28 cellular contexts compared by ENCODE assay signal in genomic region chr2:217291259-217291658, GRCh38.
A peak's percentile ranks its signal among the peaks of the same experiment; 100 is the strongest.
DNase-seq lines count a peak whose midpoint lies in the region; ATAC-seq, FAIRE-seq and TF ChIP-seq lines count a peak whose summit lies in the region.
"Had no signal": no experiment of that assay in that cellular context is flagged by ENCODE, and none has a peak within 500 bp of the region (broad histone marks: within the 10 kb centered on the region; RNA-seq: fewer than 3 reads in every experiment).

No MANE protein-coding gene starts in this region.

- 93% methylated on average over 3 of the region's 5 CpGs for WGBS in mammary epithelial cell (ENCODE audit: low coverage, missing lambda C conversion rate)

- TF ChIP-seq POLR2A in breast epithelium (IDR thresholded peaks at IDR 0.05): no peak

- H3K4me2 ChIP-seq in mammary epithelial cell (ENCODE audit: insufficient read depth, low read depth, low read length): no peak overlapping the region

- H3K4me1 ChIP-seq in mammary epithelial cell (ENCODE audit: insufficient read depth, low read length) (peaks cover 11% of the 10 kb centered on the region), breast epithelium (no peaks in the 10 kb centered on the region), tibial artery (no peaks in the 10 kb centered on the region)
- H3K4me1 ChIP-seq: colonic mucosa, gastrocnemius medialis had no signal

- no peak for FAIRE-seq in RCC 7860 (lab: Jason Lieb, UNC)
- FAIRE-seq: GM12891 had no signal

- BruUV-seq in mammary epithelial cell (replicated peaks; lab: Mats Ljungman, UMichigan): no TSS peak

- no peaks in the 10 kb centered on the region for H3K9me3 ChIP-seq in mammary epithelial cell (replicated peaks; ENCODE audit: insufficient read depth, low read length)
- peaks cover under 1% of the 10 kb centered on the region in 2 donors for H3K9me3 ChIP-seq in breast epithelium
- H3K9me3 ChIP-seq in tibial artery: no peaks in the 10 kb centered on the region
- H3K9me3 ChIP-seq: colonic mucosa, esophagus squamous epithelium, gastrocnemius medialis had no signal

- H3K4me3 ChIP-seq in mammary epithelial cell (replicated peaks in 1 of 3; ENCODE audit: insufficient read depth in 1 of 3, low read depth in 2 of 3, low read length in 3 of 3) (no peak overlapping the region), breast epithelium (no peak overlapping the region), tibial artery (no peak overlapping the region)
- H3K4me3 ChIP-seq: colonic mucosa, esophagus squamous epithelium, gastrocnemius medialis, HAP-1, tibial nerve had no signal

- ATAC-seq in GM18870 (IDR thresholded peaks at IDR 0.05; ENCODE audit: unreplicated experiment): no peak
- no peak for ATAC-seq in HG03432 (IDR thresholded peaks at IDR 0.05; ENCODE audit: unreplicated experiment)
- ATAC-seq: stimulated activated naive CD8-positive, alpha-beta T cell treated with anti-CD3 and anti-CD28 coated beads, Interleukin-15, amount 100 ng/mL, for 72 hours had no signal

- H3K9ac ChIP-seq in mammary epithelial cell (ENCODE audit: insufficient read depth, low read length): no peak overlapping the region

- CTCF ChIA-PET in mammary epithelial cell (lab: Charles Lee; ENCODE audit: low non-redundant PET): no interaction called here

- no peak for TF ChIP-seq CTCF in mammary epithelial cell (conservative IDR thresholded peaks at IDR 0.05 in 1 of 2, IDR thresholded peaks at IDR 0.05 in 1 of 2; ENCODE audit: extremely low read depth in 1 of 2, insufficient read depth in 1 of 2, low read depth in 1 of 2, low read length in 2 of 2)
- TF ChIP-seq CTCF in breast epithelium (IDR thresholded peaks at IDR 0.05): no peak
- no peak for TF ChIP-seq CTCF in tibial artery (IDR thresholded peaks at IDR 0.05)

- in situ Hi-C loops in mammary epithelial cell (cut with MboI; ENCODE audit: low sequenced_read_pairs in 2 of 2): no loop called here

- no peak overlapping the region for H3K27ac ChIP-seq in mammary epithelial cell (ENCODE audit: insufficient read depth, low read depth, low read length)
- no peak overlapping the region for H3K27ac ChIP-seq in breast epithelium
- H3K27ac ChIP-seq in tibial artery: no peak overlapping the region
- H3K27ac ChIP-seq: colonic mucosa, esophagus squamous epithelium, gastrocnemius medialis, HL-60, tibial nerve had no signal

- no peaks in the 10 kb centered on the region for H3K79me2 ChIP-seq in mammary epithelial cell (ENCODE audit: insufficient read depth, low read length)

- no peak overlapping the region for H2AFZ ChIP-seq in mammary epithelial cell (ENCODE audit: low read depth, low read length)

- dilution Hi-C loops in mammary epithelial cell (cut with HindIII; ENCODE audit: low sequenced_read_pairs): loop anchor here (10.0 kb wide), 1 partner anchor 416 kb away; no protein-coding TSS in a partner anchor

- DNase-seq in mammary epithelial cell: peak; percentile 18
- DNase-seq in breast epithelium (ENCODE audit: low spot score in 2 of 2): no peak
- DNase-seq in RCC 7860 (ENCODE audit: low spot score): peak; percentile 25
- DNase-seq in myocyte (ENCODE audit: low read depth): peak; percentile 92
- DNase-seq in EL: no peak
- DNase-seq in tibial artery: no peak
- DNase-seq: activated CD4-positive, alpha-beta T cell treated with anti-CD3 and anti-CD28 coated beads for 48 hours; activated naive CD4-positive, alpha-beta T cell; activated T-cell treated with anti-CD3 and anti-CD28 coated beads, Interleukin-2, amount 50 U/mL, for 48 hours; amniotic stem cell; BE2C; colonic mucosa; DND-41; esophagus squamous epithelium; gastrocnemius medialis; hypothalamus; NCI-H1105 treated with DMSO at 0.1 percent for 48 hours; NCI-H2081 treated with DMSO at 0.1 percent for 48 hours; NCI-H69; nephron progenitor cell; posterior cingulate gyrus; stimulated activated naive CD8-positive, alpha-beta T cell treated with anti-CD3 and anti-CD28 coated beads, Interleukin-15, amount 100 ng/mL, for 72 hours had no signal

- H4K20me1 ChIP-seq in mammary epithelial cell (ENCODE audit: insufficient read depth, low read length): no peaks in the 10 kb centered on the region

- H3K36me3 ChIP-seq in mammary epithelial cell (ENCODE audit: insufficient read depth, low read length) (no peaks in the 10 kb centered on the region), breast epithelium (no peaks in the 10 kb centered on the region), tibial artery (no peaks in the 10 kb centered on the region)
- H3K36me3 ChIP-seq: BE2C, colonic mucosa, esophagus squamous epithelium, gastrocnemius medialis, HAP-1, tibial nerve had no signal

- intact Hi-C loops in mammary epithelial cell (cut with micrococcal nuclease) (no loop called here), breast epithelium (cut with DNase I; ENCODE audit: low total_unique reads) (no loop called here), tibial artery (cut with DNase I; ENCODE audit: low total_unique reads) (no loop called here)

- H3K27me3 ChIP-seq in mammary epithelial cell (ENCODE audit: insufficient read depth, low read length): no peaks in the 10 kb centered on the region
- no peaks in the 10 kb centered on the region for H3K27me3 ChIP-seq in breast epithelium
- H3K27me3 ChIP-seq in tibial artery: no peaks in the 10 kb centered on the region
- H3K27me3 ChIP-seq: BE2C, colonic mucosa, gastrocnemius medialis, tibial nerve had no signal

Comparison
In these comparisons a context has a peak if more than half of its experiments do, and no peak if none do; other contexts are left out.
1. DNase-seq: peak in mammary epithelial cell (single experiment), RCC 7860 (single experiment) and myocyte (single experiment); none in breast epithelium (0 of 2), EL (single experiment) and tibial artery (0 of 2).